8 cellular contexts compared by ENCODE assay signal in the genomic region with DNA sequence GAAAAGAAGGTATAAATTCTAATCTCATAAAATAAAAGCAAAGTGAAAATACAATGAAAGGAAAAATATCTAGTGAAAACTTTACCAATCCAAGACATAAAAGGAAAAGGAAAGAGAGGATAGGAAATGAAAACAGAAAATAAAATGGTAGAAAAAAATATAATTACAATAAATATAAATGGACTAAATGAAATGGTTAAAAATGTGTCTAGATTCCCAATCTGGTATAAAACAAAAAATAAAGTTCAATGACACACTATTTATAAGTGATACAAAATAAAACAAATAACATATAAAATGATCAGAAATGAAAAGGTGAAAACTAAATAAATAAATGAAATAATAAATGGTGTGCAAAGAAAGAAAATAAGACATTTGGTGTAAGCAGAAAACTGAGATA.
"Had no signal": no experiment of that assay in that cellular context is flagged by ENCODE, and none has a peak within 500 bp of the region (broad histone marks: within the 10 kb centered on the region; RNA-seq: fewer than 3 reads in every experiment).

No MANE protein-coding gene starts in this region.

- DNase-seq: H9, HCEC 1CT, IMR-90, KBM-7 had no signal

- H2AFZ ChIP-seq: GM23338 had no signal

- H3K4me3 ChIP-seq: GM23338 had no signal

- ATAC-seq: GM23338 had no signal

- H3K4me3 Mint-ChIP-seq: GM23338, H9 had no signal

- H3K4me2 ChIP-seq: GM23338 had no signal

- FAIRE-seq: H1, H54, HTR-8/SVneo had no signal

- H3K27ac Mint-ChIP-seq: GM23338, H9 had no signal
